9 cellular contexts compared by ENCODE assay signal in genomic region chr9:72473474-72474241, GRCh38. TPM values are rescaled to one million over a fixed set of nuclear protein-coding genes. Genes with fewer than 3 reads are reported as not detected.
DNase-seq lines count a peak whose midpoint lies in the region; ATAC-seq and TF ChIP-seq lines count a peak whose summit lies in the region.
"Had no signal": no experiment of that assay in that cellular context is flagged by ENCODE, and none has a peak within 500 bp of the region (broad histone marks: within the 10 kb centered on the region; RNA-seq: fewer than 3 reads in every experiment).

No MANE protein-coding gene starts in this region.

- no peak for DNase-seq in Calu3
- peak; percentile 86 for DNase-seq in epithelial cell of proximal tubule (ENCODE audit: low read depth)
- no peak for DNase-seq in germinal center (ENCODE audit: low spot score)
- DNase-seq in HPDE6-E6E7 (ENCODE audit: extremely low spot score) = no peak
- DNase-seq in stimulated activated CD4-positive, alpha-beta T cell treated with anti-CD3 and anti-CD28 coated beads, Interleukin-4, amount 100 ng/mL, for 24 hours = no peak
- no peak for DNase-seq in COR-L47 (lab: John Stamatoyannopoulos, UW)
- DNase-seq: activated CD4-positive, alpha-beta T cell treated with anti-CD3 and anti-CD28 coated beads, Interleukin-2, amount 50 U/mL, for 1 hour had no signal

- TF ChIP-seq CTCF in Calu3 (IDR thresholded peaks at IDR 0.05; ENCODE audit: unreplicated experiment) (no peak), epithelial cell of proximal tubule (conservative IDR thresholded peaks at IDR 0.05; ENCODE audit: low read depth, low read length) (no peak)

- peak overlapping the region; percentile 80 for H3K27ac Mint-ChIP-seq in Calu3 (ENCODE audit: unreplicated experiment)

- H3K36me3 Mint-ChIP-seq in Calu3 (ENCODE audit: insufficient read depth, unreplicated experiment) = peaks cover 5% of the 10 kb centered on the region

- H3K4me1 Mint-ChIP-seq in Calu3 (ENCODE audit: low read depth, unreplicated experiment) = peaks cover 26% of the 10 kb centered on the region

- CTCF ChIA-PET in Calu3 (lab: Charles Lee) = no interaction called here

- no peak overlapping the region for H3K4me3 Mint-ChIP-seq in Calu3 (ENCODE audit: low read depth, unreplicated experiment)

- intact Hi-C loops in Calu3 (cut with micrococcal nuclease; ENCODE audit: unreplicated experiment) = loop anchor here (10.0 kb wide), 3 partner anchors 69 to 179 kb away; no protein-coding TSS in a partner anchor

- H3K9me3 Mint-ChIP-seq in Calu3 (ENCODE audit: low read depth, unreplicated experiment) = no peaks in the 10 kb centered on the region

- ATAC-seq in GM19463 (IDR thresholded peaks at IDR 0.05; ENCODE audit: unreplicated experiment) (peak; percentile 81), HG03280 (IDR thresholded peaks at IDR 0.05; ENCODE audit: unreplicated experiment) (peak; percentile 77)

- BruUV-seq in Calu3 (replicated peaks; lab: Mats Ljungman, UMichigan) = no TSS peak

- H3K27me3 Mint-ChIP-seq in Calu3 (ENCODE audit: unreplicated experiment) = no peaks in the 10 kb centered on the region

- H3K4me3 ChIP-seq in epithelial cell of proximal tubule (ENCODE audit: low read depth, low read length) = no peak overlapping the region

RNA-seq across cellular contexts. Expression of gene TMC1, which starts 47.8 kb away (rescaled TPM):
- not detected in 2 replicates for total RNA-seq in Calu3 (2022)
- not detected in 2 replicates for total RNA-seq in epithelial cell of proximal tubule
